ENCODE assay signal across 11 cellular contexts in genomic region chr2:188786368-188786781, GRCh38.
DNase-seq lines count a peak whose midpoint lies in the region; ATAC-seq, FAIRE-seq and TF ChIP-seq lines count a peak whose summit lies in the region.
"Had no signal": no experiment of that assay in that cellular context is flagged by ENCODE, and none has a peak within 500 bp of the region (broad histone marks: within the 10 kb centered on the region; RNA-seq: fewer than 3 reads in every experiment).

No MANE protein-coding gene starts in this region.

- TF ChIP-seq CTCF in astrocyte of the spinal cord (IDR thresholded peaks at IDR 0.05; ENCODE audit: low read depth, low read length) (no peak), right atrium auricular region (IDR thresholded peaks at IDR 0.05) (no peak)
- TF ChIP-seq CTCF in activated CD8-positive, alpha-beta T cell treated with anti-CD3 and anti-CD28 coated beads for 36 hours (IDR thresholded peaks at IDR 0.05) = no peak

- H3K9me3 ChIP-seq in right atrium auricular region (no peaks in the 10 kb centered on the region), skeletal muscle satellite cell (replicated peaks; ENCODE audit: low read length) (no peaks in the 10 kb centered on the region)
- H3K9me3 ChIP-seq: neutrophil had no signal

- no peaks in the 10 kb centered on the region for H3K27me3 Mint-ChIP-seq in activated CD8-positive, alpha-beta T cell treated with anti-CD3 and anti-CD28 coated beads for 36 hours
- H3K27me3 Mint-ChIP-seq in activated T-helper 1 cell treated with anti-CD3 and anti-CD28 coated beads, Interleukin-12 subunit alpha, Interleukin-12 subunit beta, Interleukin-2, Interleukin-4 antibody, amounts not matched to agents 30 ng/mL and 10 ng/mL and 1 ng/mL, durations not matched to agents 14 hours and 24 hours and 36 hours (ENCODE audit: insufficient read depth) = no peaks in the 10 kb centered on the region

- H3K4me3 Mint-ChIP-seq in activated CD8-positive, alpha-beta T cell treated with anti-CD3 and anti-CD28 coated beads for 36 hours = no peak overlapping the region
- H3K4me3 Mint-ChIP-seq in activated T-helper 1 cell treated with anti-CD3 and anti-CD28 coated beads, Interleukin-12 subunit alpha, Interleukin-12 subunit beta, Interleukin-2, Interleukin-4 antibody, amounts not matched to agents 30 ng/mL and 10 ng/mL and 1 ng/mL, durations not matched to agents 14 hours and 24 hours and 36 hours = no peak overlapping the region

- H3K9ac ChIP-seq in skeletal muscle satellite cell (ENCODE audit: low read depth, low read length) = peak overlapping the region; percentile 77

- DNase-seq in H54 (ENCODE audit: insufficient read length, low spot score) (peak; percentile 15), astrocyte of the spinal cord (ENCODE audit: low read depth, low spot score) (peak; percentile 84), right atrium auricular region (ENCODE audit: low spot score) (no peak), GF-D8 (lab: John Stamatoyannopoulos, UW) (no peak)
- DNase-seq in activated CD8-positive, alpha-beta T cell treated with anti-CD3 and anti-CD28 coated beads for 36 hours = no peak
- DNase-seq in activated CD4-positive, alpha-beta T cell treated with anti-CD3 and anti-CD28 coated beads for 48 hours = no peak
- DNase-seq in activated T-helper 1 cell treated with anti-CD3 and anti-CD28 coated beads, Interleukin-12 subunit alpha, Interleukin-12 subunit beta, Interleukin-2, Interleukin-4 antibody, amounts not matched to agents 30 ng/mL and 10 ng/mL and 1 ng/mL, durations not matched to agents 14 hours and 24 hours and 36 hours (ENCODE audit: low spot score) = no peak
- DNase-seq: DMS153, Kasumi-1 had no signal

- H3K9me3 Mint-ChIP-seq in activated CD8-positive, alpha-beta T cell treated with anti-CD3 and anti-CD28 coated beads for 36 hours = no peaks in the 10 kb centered on the region
- no peaks in the 10 kb centered on the region for H3K9me3 Mint-ChIP-seq in activated T-helper 1 cell treated with anti-CD3 and anti-CD28 coated beads, Interleukin-12 subunit alpha, Interleukin-12 subunit beta, Interleukin-2, Interleukin-4 antibody, amounts not matched to agents 30 ng/mL and 10 ng/mL and 1 ng/mL, durations not matched to agents 14 hours and 24 hours and 36 hours

- no peaks in the 10 kb centered on the region for H3K4me1 ChIP-seq in right atrium auricular region
- peaks cover 59% of the 10 kb centered on the region for H3K4me1 ChIP-seq in skeletal muscle satellite cell (ENCODE audit: control insufficient read depth, insufficient read depth, low read length)

- peak overlapping the region; percentile 57 to 79 for H3K27ac ChIP-seq in right atrium auricular region
- H3K27ac ChIP-seq: neutrophil had no signal

- peak overlapping the region; percentile 72 for H3K4me2 ChIP-seq in skeletal muscle satellite cell (ENCODE audit: low read length)

- intact Hi-C loops in activated CD8-positive, alpha-beta T cell treated with anti-CD3 and anti-CD28 coated beads for 36 hours (cut with micrococcal nuclease) = no loop called here
- intact Hi-C loops in activated T-helper 1 cell treated with anti-CD3 and anti-CD28 coated beads, Interleukin-12 subunit alpha, Interleukin-12 subunit beta, Interleukin-2, Interleukin-4 antibody, amounts not matched to agents 30 ng/mL and 10 ng/mL and 1 ng/mL, durations not matched to agents 14 hours and 24 hours and 36 hours (cut with micrococcal nuclease) = no loop called here

- in situ Hi-C loops in astrocyte of the spinal cord (cut with HindIII; ENCODE audit: low sequenced_read_pairs) = no loop called here

- no peaks in the 10 kb centered on the region for H3K4me1 Mint-ChIP-seq in activated CD8-positive, alpha-beta T cell treated with anti-CD3 and anti-CD28 coated beads for 36 hours (ENCODE audit: low read depth)
- no peaks in the 10 kb centered on the region for H3K4me1 Mint-ChIP-seq in activated T-helper 1 cell treated with anti-CD3 and anti-CD28 coated beads, Interleukin-12 subunit alpha, Interleukin-12 subunit beta, Interleukin-2, Interleukin-4 antibody, amounts not matched to agents 30 ng/mL and 10 ng/mL and 1 ng/mL, durations not matched to agents 14 hours and 24 hours and 36 hours (ENCODE audit: low read depth)

- peak; percentile 94 for FAIRE-seq in H54 (lab: Jason Lieb, UNC)

- no peak for ATAC-seq in activated CD8-positive, alpha-beta T cell treated with anti-CD3 and anti-CD28 coated beads for 36 hours

- no peaks in the 10 kb centered on the region for H3K27me3 ChIP-seq in right atrium auricular region
- H3K27me3 ChIP-seq in skeletal muscle satellite cell (ENCODE audit: control insufficient read depth, insufficient read depth, low read length) = no peaks in the 10 kb centered on the region
- H3K27me3 ChIP-seq: neutrophil had no signal

- H3K36me3 ChIP-seq in right atrium auricular region = no peaks in the 10 kb centered on the region
- no peaks in the 10 kb centered on the region for H3K36me3 ChIP-seq in skeletal muscle satellite cell (ENCODE audit: insufficient read depth, low read length)
- H3K36me3 ChIP-seq: neutrophil had no signal

- POLR2A ChIA-PET in activated CD8-positive, alpha-beta T cell treated with anti-CD3 and anti-CD28 coated beads for 36 hours (lab: Charles Lee) = no interaction called here

- CTCF ChIA-PET in activated CD8-positive, alpha-beta T cell treated with anti-CD3 and anti-CD28 coated beads for 36 hours (lab: Charles Lee) = no interaction called here

- no peaks in the 10 kb centered on the region for H3K36me3 Mint-ChIP-seq in activated CD8-positive, alpha-beta T cell treated with anti-CD3 and anti-CD28 coated beads for 36 hours (ENCODE audit: low read depth)
- H3K36me3 Mint-ChIP-seq in activated T-helper 1 cell treated with anti-CD3 and anti-CD28 coated beads, Interleukin-12 subunit alpha, Interleukin-12 subunit beta, Interleukin-2, Interleukin-4 antibody, amounts not matched to agents 30 ng/mL and 10 ng/mL and 1 ng/mL, durations not matched to agents 14 hours and 24 hours and 36 hours (ENCODE audit: low read depth) = no peaks in the 10 kb centered on the region

- H3K27ac Mint-ChIP-seq in activated CD8-positive, alpha-beta T cell treated with anti-CD3 and anti-CD28 coated beads for 36 hours = no peak overlapping the region
- H3K27ac Mint-ChIP-seq in activated T-helper 1 cell treated with anti-CD3 and anti-CD28 coated beads, Interleukin-12 subunit alpha, Interleukin-12 subunit beta, Interleukin-2, Interleukin-4 antibody, amounts not matched to agents 30 ng/mL and 10 ng/mL and 1 ng/mL, durations not matched to agents 14 hours and 24 hours and 36 hours = no peak overlapping the region

- TF ChIP-seq POLR2A in H54 (IDR thresholded peaks at IDR 0.05; ENCODE audit: low read depth, low read length) = no peak

- H3K4me3 ChIP-seq in astrocyte of the spinal cord (ENCODE audit: low read depth, low read length) (no peak overlapping the region), right atrium auricular region (no peak overlapping the region), skeletal muscle satellite cell (ENCODE audit: low read length) (peak overlapping the region; percentile 48)

Comparison
In these comparisons a context has a peak if more than half of its experiments do, and no peak if none do; other contexts are left out.
1. DNase-seq: peak in H54 (single experiment) and astrocyte of the spinal cord (single experiment); none in right atrium auricular region (single experiment), activated CD8-positive, alpha-beta T cell treated with anti-CD3 and anti-CD28 coated beads for 36 hours (single experiment), GF-D8 (single experiment), activated CD4-positive, alpha-beta T cell treated with anti-CD3 and anti-CD28 coated beads for 48 hours (single experiment) and activated T-helper 1 cell treated with anti-CD3 and anti-CD28 coated beads, Interleukin-12 subunit alpha, Interleukin-12 subunit beta, Interleukin-2, Interleukin-4 antibody, amounts not matched to agents 30 ng/mL and 10 ng/mL and 1 ng/mL, durations not matched to agents 14 hours and 24 hours and 36 hours (single experiment).